12 cellular contexts compared by ENCODE assay signal in genomic region chr2:200702646-200703118, GRCh38.
DNase-seq lines count a peak whose midpoint lies in the region; ATAC-seq and TF ChIP-seq lines count a peak whose summit lies in the region.
"Had no signal": no experiment of that assay in that cellular context is flagged by ENCODE, and none has a peak within 500 bp of the region (broad histone marks: within the 10 kb centered on the region; RNA-seq: fewer than 3 reads in every experiment).

No MANE protein-coding gene starts in this region.

- H3K9ac ChIP-seq in H9 (ENCODE audit: extremely low read depth, insufficient read length, low read length), result no peak overlapping the region

- DNase-seq in H9 (no peak), amniotic epithelial cell (ENCODE audit: low read depth) (peak; percentile 25), right cardiac atrium (no peak), HK-2 (ENCODE audit: unreplicated experiment) (no peak), GM10266 (ENCODE audit: extremely low spot score) (no peak), NCI-H1436 treated with DMSO at 0.1 percent for 48 hours (lab: John Stamatoyannopoulos, UW) (no peak)
- DNase-seq in activated CD4-positive, alpha-beta T cell treated with anti-CD3 and anti-CD28 coated beads for 24 hours (ENCODE audit: low read depth in 2 of 2), result peak; percentile 48 to 52
- DNase-seq in stimulated activated CD4-positive, alpha-beta T cell treated with anti-CD3 and anti-CD28 coated beads, Interleukin-2, amount 100 ng/mL, for 48 hours, result peak; percentile 48 to 63
- DNase-seq: NCI-H2029 had no signal

- TF ChIP-seq CTCF in H9 (conservative IDR thresholded peaks at IDR 0.05) (no peak), GM10266 (IDR thresholded peaks at IDR 0.05; ENCODE audit: control insufficient read depth, insufficient read depth, low read depth, missing control alignments) (no peak)

- H3K36me3 Mint-ChIP-seq in H9 (ENCODE audit: insufficient read depth in 1 of 3, low read depth in 3 of 3), result no peaks in the 10 kb centered on the region

- H3K23ac ChIP-seq in H9 (ENCODE audit: insufficient read length, low read depth, low read length), result no peak overlapping the region

- H3K4me2 ChIP-seq in H9 (ENCODE audit: insufficient read depth, insufficient read length, low read length), result no peak overlapping the region

- H3K79me1 ChIP-seq in H9 (ENCODE audit: insufficient read depth, low read depth, low read length, poor library complexity, severe bottlenecking), result no peaks in the 10 kb centered on the region

- H3K4me3 ChIP-seq in right cardiac atrium (ENCODE audit: low read length), result no peak overlapping the region
- H3K4me3 ChIP-seq: body of pancreas, lung had no signal

- no peak overlapping the region for H3K27ac Mint-ChIP-seq in H9

- no peaks in the 10 kb centered on the region for H4K20me1 ChIP-seq in H9 (ENCODE audit: control insufficient read depth, insufficient read depth, insufficient read length)

- H3K23me2 ChIP-seq in H9 (ENCODE audit: insufficient read length, low read depth, low read length, poor library complexity, severe bottlenecking), result no peaks in the 10 kb centered on the region

- no peak overlapping the region for H2BK5ac ChIP-seq in H9 (ENCODE audit: insufficient read length, low read length)

- no peaks in the 10 kb centered on the region for H3K27me3 ChIP-seq in H9 (ENCODE audit: insufficient read depth, low read length)
- no peaks in the 10 kb centered on the region for H3K27me3 ChIP-seq in right cardiac atrium (ENCODE audit: control insufficient read depth, insufficient read depth)
- H3K27me3 ChIP-seq: body of pancreas had no signal

- no peak overlapping the region for H2BK12ac ChIP-seq in H9 (ENCODE audit: insufficient read length, low read depth, low read length)

- H2AFZ ChIP-seq in H9 (ENCODE audit: low read length), result peak overlapping the region; percentile 45

- H2AK5ac ChIP-seq in H9 (ENCODE audit: insufficient read length, low read length), result no peak overlapping the region

- no peak overlapping the region for H3K4me3 Mint-ChIP-seq in H9

- H3T11ph ChIP-seq in H9 (ENCODE audit: low read length), result no peak overlapping the region

- H4K91ac ChIP-seq in H9 (ENCODE audit: insufficient read length, low read depth, low read length), result no peak overlapping the region

- no peak overlapping the region for H2BK120ac ChIP-seq in H9 (ENCODE audit: low read depth, low read length, poor library complexity, severe bottlenecking)

- no peaks in the 10 kb centered on the region for H3K9me3 Mint-ChIP-seq in H9

- no peak overlapping the region for H3K18ac ChIP-seq in H9 (ENCODE audit: insufficient read length, low read depth, low read length)

- no peak overlapping the region for H4K8ac ChIP-seq in H9 (replicated peaks; ENCODE audit: insufficient read length, low read depth, low read length)

- H3K27me3 Mint-ChIP-seq in H9 (ENCODE audit: low read depth), result peaks cover 1% of the 10 kb centered on the region; the same call in 1 of the 2 replicates

- no CpG with 5 or more reads among the region's 4 CpGs for WGBS in H9 (ENCODE audit: extremely low coverage, insufficient read length, low lambda C conversion rate)
- 83% methylated on average over 4 of the region's 4 CpGs for WGBS in right cardiac atrium

- H3K4ac ChIP-seq in H9 (ENCODE audit: low read depth, low read length), result no peak overlapping the region

- H3K79me2 ChIP-seq in H9 (ENCODE audit: insufficient read depth, low read length), result no peaks in the 10 kb centered on the region

- no peak for ATAC-seq in right cardiac atrium

- no peak overlapping the region for H3K27ac ChIP-seq in H9 (ENCODE audit: insufficient read length, low read depth, low read length)
- no peak overlapping the region for H3K27ac ChIP-seq in right cardiac atrium (ENCODE audit: low read length)
- H3K27ac ChIP-seq: body of pancreas, HL-60 had no signal

- no peak overlapping the region for H3K14ac ChIP-seq in H9 (ENCODE audit: insufficient read depth, low read length)

- H3K4me1 ChIP-seq in H9 (ENCODE audit: insufficient read depth, low read length) (no peaks in the 10 kb centered on the region), right cardiac atrium (ENCODE audit: control insufficient read depth, insufficient read depth, low read length) (no peaks in the 10 kb centered on the region)
- H3K4me1 ChIP-seq: body of pancreas had no signal

- intact Hi-C loops in right cardiac atrium (cut with DNase I), result loop anchor here in 3 of 4 donors (5.0 to 10.0 kb wide), 3 partner anchors 85 to 728 kb away; no protein-coding TSS in a partner anchor

- no peak overlapping the region for H3K56ac ChIP-seq in H9 (ENCODE audit: insufficient read length, low read depth, low read length)

- H3K9me3 ChIP-seq in H9 (ENCODE audit: control insufficient read depth, low read depth, low read length) (no peaks in the 10 kb centered on the region), right cardiac atrium (ENCODE audit: control insufficient read depth, low read length) (no peaks in the 10 kb centered on the region)
- H3K9me3 ChIP-seq: body of pancreas had no signal

- peaks cover 11 to 24% of the 10 kb centered on the region in 2 experiments for H3K4me1 Mint-ChIP-seq in H9

- H2BK15ac ChIP-seq in H9 (ENCODE audit: low read depth, low read length), result no peak overlapping the region

- H4K5ac ChIP-seq in H9 (ENCODE audit: insufficient read length, low read depth, low read length), result no peak overlapping the region

- H2BK20ac ChIP-seq in H9 (ENCODE audit: low read depth, low read length, poor library complexity, severe bottlenecking), result no peak overlapping the region

Comparison
In these comparisons a context has a peak if more than half of its experiments do, and no peak if none do; other contexts are left out.
1. DNase-seq: peak in activated CD4-positive, alpha-beta T cell treated with anti-CD3 and anti-CD28 coated beads for 24 hours (2 of 2), amniotic epithelial cell (single experiment) and stimulated activated CD4-positive, alpha-beta T cell treated with anti-CD3 and anti-CD28 coated beads, Interleukin-2, amount 100 ng/mL, for 48 hours (2 of 2); none in H9 (single experiment), right cardiac atrium (0 of 3), HK-2 (single experiment), GM10266 (single experiment) and NCI-H1436 treated with DMSO at 0.1 percent for 48 hours (single experiment).